ENCODE assay signal across 8 cellular contexts in genomic region chr17:28571255-28572122, GRCh38. TPM values are rescaled to one million over a fixed set of nuclear protein-coding genes. Genes with fewer than 3 reads are reported as not detected.
DNase-seq lines count a peak whose midpoint lies in the region; ATAC-seq lines count a peak whose summit lies in the region.

Gene PIGS, minus strand, starts transcription at chr17:28571524. Its CDS starts 28 bp downstream, at chr17:28571496.

- peaks cover 51 to 68% (median 63%) of the 10 kb centered on the region in 3 donors for H3K4me1 Mint-ChIP-seq in naive B cell
- H3K4me1 Mint-ChIP-seq in stimulated activated effector memory CD8-positive, alpha-beta T cell treated with anti-CD3 and anti-CD28 coated beads, Interleukin-12 subunit alpha, Interleukin-12 subunit beta, amount 100 ng/mL, for 72 hours = peaks cover 69% of the 10 kb centered on the region

- no peaks in the 10 kb centered on the region for H3K27me3 Mint-ChIP-seq in naive B cell

- H3K4me3 Mint-ChIP-seq in naive B cell = peak within 1 kb of the TSS; percentile 92 to 99 (median 96)
- H3K4me3 Mint-ChIP-seq in stimulated activated effector memory CD8-positive, alpha-beta T cell treated with anti-CD3 and anti-CD28 coated beads, Interleukin-12 subunit alpha, Interleukin-12 subunit beta, amount 100 ng/mL, for 72 hours = peak within 1 kb of the TSS; percentile 95

- peaks cover 0 to 4% of the 10 kb centered on the region in 2 donors for H3K36me3 Mint-ChIP-seq in naive B cell
- H3K36me3 Mint-ChIP-seq in stimulated activated effector memory CD8-positive, alpha-beta T cell treated with anti-CD3 and anti-CD28 coated beads, Interleukin-12 subunit alpha, Interleukin-12 subunit beta, amount 100 ng/mL, for 72 hours = peaks cover 81% of the 10 kb centered on the region

- DNase-seq in DMS79 treated with DMSO at 0.1 percent for 48 hours (lab: John Stamatoyannopoulos, UW) (peak; percentile 91), Kasumi-1 (lab: John Stamatoyannopoulos, UW) (peak; percentile 93 to 94), RPMI8226 (peak; percentile 96), fibroblast of gingiva (ENCODE audit: low read depth) (peak; percentile 89), naive B cell (peak; percentile 89)
- peak; percentile 83 to 86 for DNase-seq in activated T-helper 1 cell treated with anti-CD3 and anti-CD28 coated beads, Interleukin-2, amount 50 U/mL, for 16 hours (ENCODE audit: low read depth in 1 of 2, low spot score in 1 of 2)
- DNase-seq in stimulated activated effector memory CD8-positive, alpha-beta T cell treated with anti-CD3 and anti-CD28 coated beads, Interleukin-12 subunit alpha, Interleukin-12 subunit beta, amount 100 ng/mL, for 72 hours (ENCODE audit: low spot score in 2 of 2) = peak; percentile 79 to 95

- peak within 1 kb of the TSS; percentile 88 to 96 (median 94) for H3K27ac Mint-ChIP-seq in naive B cell
- H3K27ac Mint-ChIP-seq in stimulated activated effector memory CD8-positive, alpha-beta T cell treated with anti-CD3 and anti-CD28 coated beads, Interleukin-12 subunit alpha, Interleukin-12 subunit beta, amount 100 ng/mL, for 72 hours = peak within 1 kb of the TSS; percentile 94

- no peaks in the 10 kb centered on the region for H3K9me3 Mint-ChIP-seq in naive B cell
- H3K9me3 Mint-ChIP-seq in stimulated activated effector memory CD8-positive, alpha-beta T cell treated with anti-CD3 and anti-CD28 coated beads, Interleukin-12 subunit alpha, Interleukin-12 subunit beta, amount 100 ng/mL, for 72 hours = no peaks in the 10 kb centered on the region

- ATAC-seq in GM21825 (IDR thresholded peaks at IDR 0.05; ENCODE audit: unreplicated experiment) (peak; percentile 71), naive B cell (ENCODE audit: low read depth in 2 of 2) (peak; percentile 89 to 92)
- peak; percentile 98 for ATAC-seq in stimulated activated effector memory CD8-positive, alpha-beta T cell treated with anti-CD3 and anti-CD28 coated beads, Interleukin-12 subunit alpha, Interleukin-12 subunit beta, amount 100 ng/mL, for 72 hours

RNA-seq across cellular contexts. Expression of gene PIGS, which starts in this region (rescaled TPM):
- polyA plus RNA-seq in naive B cell (ENCODE audit: low read depth in 6 of 6) = 10 to 100 TPM; 31.3 to 61.7 (median 46.0) TPM

Comparison
In these comparisons a context has a peak if more than half of its experiments do, and no peak if none do; other contexts are left out.
1. Peak in every context shown above with its lines: DNase-seq and ATAC-seq.